22 cellular contexts compared by ENCODE assay signal in the genomic region with DNA sequence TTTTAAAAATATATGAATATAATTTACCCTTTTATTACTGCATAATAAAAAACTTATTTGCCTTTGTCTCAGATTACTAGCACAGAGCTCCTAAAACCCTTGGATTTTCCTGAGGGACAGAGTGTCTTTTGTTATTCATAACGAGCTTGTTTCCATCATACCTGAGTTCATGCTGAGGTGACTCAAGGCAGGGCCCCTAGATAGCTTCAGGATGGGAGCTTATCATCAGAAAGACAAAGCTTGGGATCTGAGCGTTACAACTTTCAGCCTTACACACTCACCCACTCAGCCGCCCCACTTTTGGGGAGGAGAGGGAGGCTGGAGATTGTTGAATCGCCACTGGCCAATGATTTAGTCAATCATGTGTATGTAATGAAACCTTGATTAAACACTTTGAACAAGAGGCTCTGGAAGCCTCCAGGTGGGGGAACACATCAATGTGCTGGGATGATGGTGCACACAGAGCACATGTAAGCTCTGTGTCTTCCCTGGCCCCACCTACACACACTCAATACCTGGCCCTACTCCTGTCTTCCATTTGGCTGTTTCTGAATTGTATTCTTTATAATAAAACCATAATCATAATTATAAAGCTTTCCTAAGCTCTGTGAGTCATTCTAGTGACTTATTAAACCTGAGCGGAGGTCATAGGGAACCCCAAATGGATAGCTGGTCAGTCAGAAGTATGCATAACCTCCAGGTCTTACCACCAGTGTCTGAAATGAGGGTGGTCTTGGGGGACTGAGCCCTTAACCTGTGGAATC. TPM values are rescaled to one million over a fixed set of nuclear protein-coding genes. Genes with fewer than 3 reads are reported as not detected.
"Had no signal": no experiment of that assay in that cellular context is flagged by ENCODE, and none has a peak within 500 bp of the region (broad histone marks: within the 10 kb centered on the region; RNA-seq: fewer than 3 reads in every experiment).

No MANE protein-coding gene starts in this region.

- H3K79me2 ChIP-seq: parathyroid adenoma had no signal

- H2AFZ ChIP-seq: parathyroid adenoma had no signal

- H3K9ac ChIP-seq: parathyroid adenoma had no signal

- H3K9me3 ChIP-seq: body of pancreas, neutrophil, sigmoid colon, stomach, testis, upper lobe of right lung had no signal

- ATAC-seq: activated CD4-positive, alpha-beta T cell treated with anti-CD3 and anti-CD28 coated beads for 36 hours; activated CD8-positive, alpha-beta T cell treated with anti-CD3 and anti-CD28 coated beads for 36 hours; body of pancreas; esophagus mucosa; upper lobe of right lung had no signal

- H3K27ac Mint-ChIP-seq: activated CD4-positive, alpha-beta T cell treated with anti-CD3 and anti-CD28 coated beads for 36 hours; activated CD8-positive, alpha-beta T cell treated with anti-CD3 and anti-CD28 coated beads for 36 hours; activated naive CD8-positive, alpha-beta T cell; naive B cell; T-helper 1 cell treated with Interleukin-12 subunit alpha and Interleukin-12 subunit beta and Interleukin-4 antibody, amounts not matched to agents 30 μg/mL and 1 μg/mL, for 36 hours had no signal

- H3K36me3 ChIP-seq: neutrophil, sigmoid colon, stomach, upper lobe of right lung, WERI-Rb-1 had no signal

- H3K27me3 ChIP-seq: body of pancreas, neutrophil, sigmoid colon, stomach, testis, upper lobe of right lung had no signal

- H3K4me1 ChIP-seq: body of pancreas, parathyroid adenoma, sigmoid colon, stomach, testis, upper lobe of right lung had no signal

- DNase-seq: activated CD4-positive, alpha-beta T cell treated with anti-CD3 and anti-CD28 coated beads for 36 hours; activated CD8-positive, alpha-beta T cell treated with anti-CD3 and anti-CD28 coated beads for 36 hours; activated gamma-delta T cell; activated T-cell treated with anti-CD3 and anti-CD28 coated beads, Interleukin-2, amount 50 U/mL, for 48 hours; amniotic stem cell; body of pancreas; caudate nucleus; glutamatergic neuron; hypothalamus; naive B cell; sigmoid colon; stimulated activated CD4-positive, alpha-beta T cell treated with anti-CD3 and anti-CD28 coated beads, Interleukin-2, amount 100 ng/mL, for 24 hours; stomach; testis; upper lobe of right lung; WERI-Rb-1 had no signal

- H3K4me3 Mint-ChIP-seq: activated CD4-positive, alpha-beta T cell treated with anti-CD3 and anti-CD28 coated beads for 36 hours; activated CD8-positive, alpha-beta T cell treated with anti-CD3 and anti-CD28 coated beads for 36 hours; activated naive CD8-positive, alpha-beta T cell; naive B cell; T-helper 1 cell treated with Interleukin-12 subunit alpha and Interleukin-12 subunit beta and Interleukin-4 antibody, amounts not matched to agents 30 μg/mL and 1 μg/mL, for 36 hours had no signal

- H3K4me3 ChIP-seq: body of pancreas, lung, sigmoid colon, stomach, testis, upper lobe of right lung had no signal

- H3K27me3 Mint-ChIP-seq: activated CD4-positive, alpha-beta T cell treated with anti-CD3 and anti-CD28 coated beads for 36 hours; activated CD8-positive, alpha-beta T cell treated with anti-CD3 and anti-CD28 coated beads for 36 hours; activated naive CD8-positive, alpha-beta T cell; naive B cell had no signal

- H3K27ac ChIP-seq: body of pancreas, neutrophil, parathyroid adenoma, sigmoid colon, stomach, testis, upper lobe of right lung, WERI-Rb-1 had no signal

RNA-seq across cellular contexts. Expression of a gene that starts 28.5 kb away (rescaled TPM):
- total RNA-seq: activated CD4-positive, alpha-beta T cell treated with anti-CD3 and anti-CD28 coated beads for 36 hours had no signal
